ENCODE assay signal across 25 cellular contexts in genomic region chr10:110389250-110389649, GRCh38.
DNase-seq lines count a peak whose midpoint lies in the region; ATAC-seq and TF ChIP-seq lines count a peak whose summit lies in the region.
"Had no signal": no experiment of that assay in that cellular context is flagged by ENCODE, and none has a peak within 500 bp of the region (broad histone marks: within the 10 kb centered on the region; RNA-seq: fewer than 3 reads in every experiment).

No MANE protein-coding gene starts in this region.

- TF ChIP-seq CTCF in type B pancreatic cell (conservative IDR thresholded peaks at IDR 0.05) = no peak

- no peaks in the 10 kb centered on the region for H3K27me3 ChIP-seq in naive thymus-derived CD4-positive, alpha-beta T cell (ENCODE audit: control insufficient read depth in 2 of 2, insufficient read depth in 2 of 2, low read length in 2 of 2)
- H3K27me3 ChIP-seq: hepatocyte, pancreas, uterus had no signal

- no peak overlapping the region for H3K4me3 ChIP-seq in naive thymus-derived CD4-positive, alpha-beta T cell (ENCODE audit: low read length)
- H3K4me3 ChIP-seq: gastrocnemius medialis, hepatocyte, pancreas, uterus had no signal

- H3K27me3 Mint-ChIP-seq in activated CD4-positive, alpha-beta T cell treated with anti-CD3 and anti-CD28 coated beads, Interleukin-2, amount 10 ng/mL, durations not matched to agents 24 days and 14 days = no peaks in the 10 kb centered on the region
- peaks cover 0 to 8% (median 0%) of the 10 kb centered on the region in 5 donors for H3K27me3 Mint-ChIP-seq in naive thymus-derived CD4-positive, alpha-beta T cell
- peaks cover 4% of the 10 kb centered on the region for H3K27me3 Mint-ChIP-seq in type B pancreatic cell

- no peaks in the 10 kb centered on the region for H3K36me3 ChIP-seq in naive thymus-derived CD4-positive, alpha-beta T cell (ENCODE audit: control insufficient read depth in 2 of 3, insufficient read depth in 3 of 3, low read length in 3 of 3)
- H3K36me3 ChIP-seq: gastrocnemius medialis, pancreas, uterus had no signal

- no peaks in the 10 kb centered on the region for H3K9me3 ChIP-seq in naive thymus-derived CD4-positive, alpha-beta T cell (ENCODE audit: control insufficient read depth in 2 of 3, low read length in 3 of 3)
- H3K9me3 ChIP-seq: gastrocnemius medialis, pancreas, uterus had no signal

- intact Hi-C loops in activated CD4-positive, alpha-beta T cell treated with anti-CD3 and anti-CD28 coated beads, Interleukin-2, amount 10 ng/mL, durations not matched to agents 24 days and 14 days (cut with micrococcal nuclease) = loop anchor here (2.0 to 5.0 kb wide), 2 partner anchors 26 to 37 kb away; no protein-coding TSS in a partner anchor
- intact Hi-C loops in naive thymus-derived CD4-positive, alpha-beta T cell (cut with micrococcal nuclease) = no loop called here

- H3K4me1 Mint-ChIP-seq in activated CD4-positive, alpha-beta T cell treated with anti-CD3 and anti-CD28 coated beads, Interleukin-2, amount 10 ng/mL, durations not matched to agents 24 days and 14 days = peaks cover 54% of the 10 kb centered on the region
- peaks cover 10 to 26% (median 16%) of the 10 kb centered on the region in 7 donors for H3K4me1 Mint-ChIP-seq in naive thymus-derived CD4-positive, alpha-beta T cell
- H3K4me1 Mint-ChIP-seq in type B pancreatic cell (ENCODE audit: unreplicated experiment) = peaks cover 6% of the 10 kb centered on the region

- H3K36me3 Mint-ChIP-seq in activated CD4-positive, alpha-beta T cell treated with anti-CD3 and anti-CD28 coated beads, Interleukin-2, amount 10 ng/mL, durations not matched to agents 24 days and 14 days (ENCODE audit: low read depth) = no peaks in the 10 kb centered on the region
- H3K36me3 Mint-ChIP-seq in naive thymus-derived CD4-positive, alpha-beta T cell = no peaks in the 10 kb centered on the region
- no peaks in the 10 kb centered on the region for H3K36me3 Mint-ChIP-seq in type B pancreatic cell
- H3K36me3 Mint-ChIP-seq: brain, immature natural killer cell had no signal

- peak; percentile 41 for ATAC-seq in naive thymus-derived CD4-positive, alpha-beta T cell
- ATAC-seq in HG03432 (IDR thresholded peaks at IDR 0.05; ENCODE audit: unreplicated experiment) = no peak
- ATAC-seq: gastrocnemius medialis, left ventricle myocardium superior, pancreas had no signal

- CTCF ChIA-PET in naive thymus-derived CD4-positive, alpha-beta T cell (lab: Charles Lee) = no interaction called here

- no peak overlapping the region for H3K4me3 Mint-ChIP-seq in activated CD4-positive, alpha-beta T cell treated with anti-CD3 and anti-CD28 coated beads, Interleukin-2, amount 10 ng/mL, durations not matched to agents 24 days and 14 days
- no peak overlapping the region for H3K4me3 Mint-ChIP-seq in naive thymus-derived CD4-positive, alpha-beta T cell
- H3K4me3 Mint-ChIP-seq in type B pancreatic cell = no peak overlapping the region
- H3K4me3 Mint-ChIP-seq: B cell, brain, nephron progenitor cell had no signal

- peaks cover 4% of the 10 kb centered on the region for H3K9me3 Mint-ChIP-seq in activated CD4-positive, alpha-beta T cell treated with anti-CD3 and anti-CD28 coated beads, Interleukin-2, amount 10 ng/mL, durations not matched to agents 24 days and 14 days
- H3K9me3 Mint-ChIP-seq in naive thymus-derived CD4-positive, alpha-beta T cell = no peaks in the 10 kb centered on the region
- no peaks in the 10 kb centered on the region for H3K9me3 Mint-ChIP-seq in type B pancreatic cell
- H3K9me3 Mint-ChIP-seq: immature natural killer cell had no signal

- H3K27ac Mint-ChIP-seq in activated CD4-positive, alpha-beta T cell treated with anti-CD3 and anti-CD28 coated beads, Interleukin-2, amount 10 ng/mL, durations not matched to agents 24 days and 14 days = peak overlapping the region; percentile 70
- H3K27ac Mint-ChIP-seq in naive thymus-derived CD4-positive, alpha-beta T cell = no peak overlapping the region
- no peak overlapping the region for H3K27ac Mint-ChIP-seq in type B pancreatic cell
- H3K27ac Mint-ChIP-seq: B cell had no signal

- no peak overlapping the region for H3K27ac ChIP-seq in naive thymus-derived CD4-positive, alpha-beta T cell (ENCODE audit: low read depth, low read length)
- H3K27ac ChIP-seq: gastrocnemius medialis, pancreas, uterus had no signal

- no peak for DNase-seq in activated CD4-positive, alpha-beta T cell treated with anti-CD3 and anti-CD28 coated beads, Interleukin-2, amount 10 ng/mL, durations not matched to agents 24 days and 14 days
- no peak for DNase-seq in activated CD4-positive, alpha-beta T cell treated with anti-CD3 and anti-CD28 coated beads, Interleukin-2, amount 50 U/mL, for 4 hours
- peak; percentile 71 to 78 for DNase-seq in Kasumi-1 (lab: John Stamatoyannopoulos, UW)
- peak; percentile 41 for DNase-seq in amniotic epithelial cell (ENCODE audit: low read depth)
- DNase-seq in naive thymus-derived CD4-positive, alpha-beta T cell = no peak
- no peak for DNase-seq in kidney glomerular epithelial cell (lab: John Stamatoyannopoulos, UW)
- no peak for DNase-seq in type B pancreatic cell (ENCODE audit: extremely low spot score, unreplicated experiment)
- DNase-seq: activated CD4-positive, alpha-beta T cell treated with anti-CD3 and anti-CD28 coated beads for 1 hour; COR-L47; effector CD4-positive, alpha-beta T cell; erythroblast; gastrocnemius medialis; HCEC 1CT; immature natural killer cell; left ventricle myocardium superior; NCI-H1092 treated with DMSO at 0.1 percent for 48 hours; NCI-H187 treated with DMSO at 0.1 percent for 48 hours; NCI-H526 treated with DMSO at 0.1 percent for 48 hours; nephron progenitor cell; pancreas; uterus had no signal

- H3K4me1 ChIP-seq in naive thymus-derived CD4-positive, alpha-beta T cell (ENCODE audit: control insufficient read depth in 2 of 2, insufficient read depth in 2 of 2, low read length in 2 of 2) = peaks cover 6 to 10% of the 10 kb centered on the region in 2 donors
- H3K4me1 ChIP-seq: gastrocnemius medialis, pancreas had no signal

- POLR2A ChIA-PET in naive thymus-derived CD4-positive, alpha-beta T cell (lab: Charles Lee) = no interaction called here

Comparison
In these comparisons a context has a peak if more than half of its experiments do, and no peak if none do; other contexts are left out.
1. DNase-seq: peak in Kasumi-1 (2 of 2) and amniotic epithelial cell (single experiment); none in activated CD4-positive, alpha-beta T cell treated with anti-CD3 and anti-CD28 coated beads, Interleukin-2, amount 10 ng/mL, durations not matched to agents 24 days and 14 days (single experiment), activated CD4-positive, alpha-beta T cell treated with anti-CD3 and anti-CD28 coated beads, Interleukin-2, amount 50 U/mL, for 4 hours (0 of 2), naive thymus-derived CD4-positive, alpha-beta T cell (0 of 9), kidney glomerular epithelial cell (single experiment) and type B pancreatic cell (single experiment).